In the genomic region with DNA sequence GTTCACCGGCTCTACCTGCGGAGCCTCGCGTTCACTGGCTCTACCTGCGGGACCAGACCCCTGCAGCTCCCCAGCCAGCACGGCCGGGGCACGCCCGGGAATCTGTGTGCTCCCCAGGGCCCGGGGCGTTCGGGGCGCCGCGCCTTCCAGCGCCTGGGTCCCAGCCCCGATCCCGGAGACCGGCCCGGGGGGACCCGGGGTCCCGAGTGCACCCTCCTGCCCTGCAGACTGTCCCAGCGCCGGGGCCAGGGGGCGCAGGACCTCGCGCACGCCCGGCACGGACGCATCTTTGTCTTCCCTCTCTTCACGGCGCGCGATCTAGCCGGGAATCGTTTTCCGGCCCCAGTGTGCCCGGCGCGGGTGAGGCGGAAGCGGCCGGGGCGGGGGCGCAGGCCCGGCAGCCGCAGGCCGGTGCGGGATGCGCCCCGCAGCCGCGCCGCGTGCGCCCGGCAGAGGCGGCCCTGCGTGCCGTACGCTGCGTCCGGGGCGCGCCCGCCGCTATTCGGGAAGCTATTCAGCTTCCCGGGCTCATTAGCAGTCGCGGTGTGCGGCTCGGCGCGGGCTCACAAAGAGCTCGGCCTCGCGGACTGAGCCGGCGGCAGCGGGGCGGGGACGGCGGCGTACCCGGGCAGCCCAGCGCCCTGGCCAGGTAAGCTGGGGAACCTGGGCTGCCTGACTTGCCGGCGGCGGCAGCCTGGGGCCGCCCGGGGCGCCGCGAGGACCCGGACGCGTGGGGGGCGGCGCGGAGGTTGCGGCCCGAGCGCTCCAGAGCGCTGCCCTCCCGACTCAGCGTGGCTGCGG, we compare ENCODE assay signal across 1 cellular context.
TF ChIP-seq lines count a peak whose summit lies in the region.

A gene (plus strand): TSS at position 345 of the 801 bp plus-strand sequence. CDS start 167,911 bp downstream, outside the sequence.

TF ChIP-seq in H1, 55 proteins besides CTCF, POLR2A, EP300 and RAD21:
- TF ChIP-seq RXRA (IDR thresholded peaks at IDR 0.05; ENCODE audit: insufficient read depth, low read depth, low read length): no peak
- no peak for TF ChIP-seq NANOG (IDR thresholded peaks at IDR 0.05; ENCODE audit: insufficient read depth, low read depth, low read length, poor library complexity, severe bottlenecking)
- no peak for TF ChIP-seq BCL11A (IDR thresholded peaks at IDR 0.05; ENCODE audit: low read depth in 2 of 2, low read length in 2 of 2)
- TF ChIP-seq CHD2 (IDR thresholded peaks at IDR 0.05; ENCODE audit: low read length): no peak
- 0 out of 2 replicates have a peak, but pooled peaks have one; percentile 22 for TF ChIP-seq TEAD4 (IDR thresholded peaks at IDR 0.05; ENCODE audit: low read depth, low read length)
- no peak for TF ChIP-seq ZNF274 (IDR thresholded peaks at IDR 0.05; ENCODE audit: borderline replicate concordance, extremely low read depth, low read length)
- no peak for TF ChIP-seq NRF1 (IDR thresholded peaks at IDR 0.05; ENCODE audit: low read depth, low read length)
- TF ChIP-seq, protein P1, sequence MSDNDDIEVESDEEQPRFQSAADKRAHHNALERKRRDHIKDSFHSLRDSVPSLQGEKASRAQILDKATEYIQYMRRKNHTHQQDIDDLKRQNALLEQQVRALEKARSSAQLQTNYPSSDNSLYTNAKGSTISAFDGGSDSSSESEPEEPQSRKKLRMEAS (IDR thresholded peaks at IDR 0.05): peak; percentile 63
- TF ChIP-seq, protein P2, sequence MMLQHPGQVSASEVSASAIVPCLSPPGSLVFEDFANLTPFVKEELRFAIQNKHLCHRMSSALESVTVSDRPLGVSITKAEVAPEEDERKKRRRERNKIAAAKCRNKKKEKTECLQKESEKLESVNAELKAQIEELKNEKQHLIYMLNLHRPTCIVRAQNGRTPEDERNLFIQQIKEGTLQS (IDR thresholded peaks at IDR 0.05; ENCODE audit: insufficient read depth, low read depth, low read length): no peak
- peak; percentile 51 for TF ChIP-seq TAF7 (optimal IDR thresholded peaks at IDR 0.05; ENCODE audit: borderline replicate concordance, low read depth, low read length)
- TF ChIP-seq RNF2 (IDR thresholded peaks at IDR 0.05; ENCODE audit: borderline replicate concordance, low read depth, low read length, missing control alignments, poor library complexity, severe bottlenecking): no peak
- TF ChIP-seq SUZ12 (IDR thresholded peaks at IDR 0.05; ENCODE audit: low read length): 0 out of 2 replicates have a peak, but pooled peaks have one; percentile 6
- TF ChIP-seq, protein P3, sequence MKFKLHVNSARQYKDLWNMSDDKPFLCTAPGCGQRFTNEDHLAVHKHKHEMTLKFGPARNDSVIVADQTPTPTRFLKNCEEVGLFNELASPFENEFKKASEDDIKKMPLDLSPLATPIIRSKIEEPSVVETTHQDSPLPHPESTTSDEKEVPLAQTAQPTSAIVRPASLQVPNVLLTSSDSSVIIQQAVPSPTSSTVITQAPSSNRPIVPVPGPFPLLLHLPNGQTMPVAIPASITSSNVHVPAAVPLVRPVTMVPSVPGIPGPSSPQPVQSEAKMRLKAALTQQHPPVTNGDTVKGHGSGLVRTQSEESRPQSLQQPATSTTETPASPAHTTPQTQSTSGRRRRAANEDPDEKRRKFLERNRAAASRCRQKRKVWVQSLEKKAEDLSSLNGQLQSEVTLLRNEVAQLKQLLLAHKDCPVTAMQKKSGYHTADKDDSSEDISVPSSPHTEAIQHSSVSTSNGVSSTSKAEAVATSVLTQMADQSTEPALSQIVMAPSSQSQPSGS (IDR thresholded peaks at IDR 0.05; ENCODE audit: low read length): no peak
- no peak for TF ChIP-seq CHD1 (IDR thresholded peaks at IDR 0.05; ENCODE audit: low read depth, low read length)
- peak; percentile 63 for TF ChIP-seq GABPA (IDR thresholded peaks at IDR 0.05; ENCODE audit: borderline replicate concordance, insufficient read depth, low read length)
- no peak for TF ChIP-seq SIRT6 (IDR thresholded peaks at IDR 0.05; ENCODE audit: low read length)
- TF ChIP-seq RFX5 (IDR thresholded peaks at IDR 0.05; ENCODE audit: borderline replicate concordance, low read depth, low read length): no peak
- no peak for TF ChIP-seq BRCA1 (IDR thresholded peaks at IDR 0.05; ENCODE audit: low read depth, low read length)
- no peak for TF ChIP-seq SP4 (IDR thresholded peaks at IDR 0.05; ENCODE audit: low read length)
- no peak for TF ChIP-seq KDM5A (IDR thresholded peaks at IDR 0.05; ENCODE audit: low read length)
- no peak for TF ChIP-seq CBX5 (IDR thresholded peaks at IDR 0.05; ENCODE audit: low read depth, low read length)
- TF ChIP-seq EZH2 (IDR thresholded peaks at IDR 0.05; ENCODE audit: low read depth, low read length, severe bottlenecking): no peak
- no peak for TF ChIP-seq SP1 (IDR thresholded peaks at IDR 0.05; ENCODE audit: low read depth, low read length)
- 0 out of 2 replicates have a peak, but pooled peaks have one; percentile 43 for TF ChIP-seq POLR2AphosphoS5 (IDR thresholded peaks at IDR 0.05; ENCODE audit: low read depth, low read length)
- peak; percentile 39; the same call in 1 of the 2 replicates for TF ChIP-seq TAF1 (IDR thresholded peaks at IDR 0.05; ENCODE audit: low read depth, low read length)
- TF ChIP-seq ASH2L (IDR thresholded peaks at IDR 0.05; ENCODE audit: low read length): no peak
- no peak for TF ChIP-seq SIX5 (IDR thresholded peaks at IDR 0.05; ENCODE audit: low read depth, low read length)
- no peak for TF ChIP-seq HDAC6 (IDR thresholded peaks at IDR 0.05; ENCODE audit: low read depth, low read length)
- TF ChIP-seq, protein P4, sequence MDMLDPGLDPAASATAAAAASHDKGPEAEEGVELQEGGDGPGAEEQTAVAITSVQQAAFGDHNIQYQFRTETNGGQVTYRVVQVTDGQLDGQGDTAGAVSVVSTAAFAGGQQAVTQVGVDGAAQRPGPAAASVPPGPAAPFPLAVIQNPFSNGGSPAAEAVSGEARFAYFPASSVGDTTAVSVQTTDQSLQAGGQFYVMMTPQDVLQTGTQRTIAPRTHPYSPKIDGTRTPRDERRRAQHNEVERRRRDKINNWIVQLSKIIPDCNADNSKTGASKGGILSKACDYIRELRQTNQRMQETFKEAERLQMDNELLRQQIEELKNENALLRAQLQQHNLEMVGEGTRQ (IDR thresholded peaks at IDR 0.05; ENCODE audit: low read length): no peak
- TF ChIP-seq EGR1 (IDR thresholded peaks at IDR 0.05; ENCODE audit: borderline replicate concordance, low read depth, low read length): no peak
- TF ChIP-seq, protein P5, sequence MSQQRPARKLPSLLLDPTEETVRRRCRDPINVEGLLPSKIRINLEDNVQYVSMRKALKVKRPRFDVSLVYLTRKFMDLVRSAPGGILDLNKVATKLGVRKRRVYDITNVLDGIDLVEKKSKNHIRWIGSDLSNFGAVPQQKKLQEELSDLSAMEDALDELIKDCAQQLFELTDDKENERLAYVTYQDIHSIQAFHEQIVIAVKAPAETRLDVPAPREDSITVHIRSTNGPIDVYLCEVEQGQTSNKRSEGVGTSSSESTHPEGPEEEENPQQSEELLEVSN (IDR thresholded peaks at IDR 0.05): no peak; the same call in 1 of the 2 replicates
- TF ChIP-seq KDM4A (IDR thresholded peaks at IDR 0.05; ENCODE audit: low read depth, low read length, severe bottlenecking): peak; percentile 80
- TF ChIP-seq TBP (IDR thresholded peaks at IDR 0.05; ENCODE audit: low read depth, low read length): peak; percentile 15; the same call in 1 of the 2 replicates
- TF ChIP-seq CTBP2 (IDR thresholded peaks at IDR 0.05; ENCODE audit: borderline replicate concordance, insufficient read depth, insufficient read length, low read length): no peak
- TF ChIP-seq TCF12 (IDR thresholded peaks at IDR 0.05; ENCODE audit: low read depth, low read length): no peak
- no peak for TF ChIP-seq SP2 (IDR thresholded peaks at IDR 0.05; ENCODE audit: low read length)
- TF ChIP-seq SRF (IDR thresholded peaks at IDR 0.05; ENCODE audit: low read depth, low read length): no peak
- no peak for TF ChIP-seq CREB1 (IDR thresholded peaks at IDR 0.05)
- TF ChIP-seq SAP30 (IDR thresholded peaks at IDR 0.05; ENCODE audit: insufficient read depth, insufficient replicate concordance, low read length): no peak
- no peak for TF ChIP-seq KDM1A (IDR thresholded peaks at IDR 0.05; ENCODE audit: borderline replicate concordance, low read length)
- no peak for TF ChIP-seq CEBPB (IDR thresholded peaks at IDR 0.05; ENCODE audit: low read depth, low read length)
- no peak for TF ChIP-seq FOSL1 (IDR thresholded peaks at IDR 0.05; ENCODE audit: insufficient read depth, low read depth, low read length)
- TF ChIP-seq RBBP5 (IDR thresholded peaks at IDR 0.05; ENCODE audit: borderline replicate concordance, low read depth, low read length): no peak
- no peak for TF ChIP-seq JUND (IDR thresholded peaks at IDR 0.05; ENCODE audit: low read length)
- TF ChIP-seq JUN (IDR thresholded peaks at IDR 0.05; ENCODE audit: low read depth, low read length): no peak
- no peak for TF ChIP-seq CBX8 (IDR thresholded peaks at IDR 0.05; ENCODE audit: borderline replicate concordance, low read depth, low read length)
- TF ChIP-seq BACH1 (IDR thresholded peaks at IDR 0.05; ENCODE audit: low read length): no peak
- no peak for TF ChIP-seq YY1 (IDR thresholded peaks at IDR 0.05; ENCODE audit: low read depth, low read length)
- no peak for TF ChIP-seq POU5F1 (IDR thresholded peaks at IDR 0.05; ENCODE audit: low read depth, low read length)
- no peak for TF ChIP-seq SIN3A (conservative IDR thresholded peaks at IDR 0.05 in 1 of 2, IDR thresholded peaks at IDR 0.05 in 1 of 2; ENCODE audit: low read depth in 1 of 2, low read length in 2 of 2)
- TF ChIP-seq PHF8 (conservative IDR thresholded peaks at IDR 0.05; ENCODE audit: low read depth, low read length): peak; percentile 50; the same call in 1 of the 2 replicates
- TF ChIP-seq GTF2F1 (IDR thresholded peaks at IDR 0.05; ENCODE audit: borderline replicate concordance, low read depth, low read length): no peak
- TF ChIP-seq MAFK (IDR thresholded peaks at IDR 0.05; ENCODE audit: low read depth, low read length): no peak
- TF ChIP-seq HDAC2 (IDR thresholded peaks at IDR 0.05; ENCODE audit: borderline replicate concordance in 1 of 2, low read depth in 2 of 2, low read length in 2 of 2): no peak
- TF ChIP-seq, protein P6, sequence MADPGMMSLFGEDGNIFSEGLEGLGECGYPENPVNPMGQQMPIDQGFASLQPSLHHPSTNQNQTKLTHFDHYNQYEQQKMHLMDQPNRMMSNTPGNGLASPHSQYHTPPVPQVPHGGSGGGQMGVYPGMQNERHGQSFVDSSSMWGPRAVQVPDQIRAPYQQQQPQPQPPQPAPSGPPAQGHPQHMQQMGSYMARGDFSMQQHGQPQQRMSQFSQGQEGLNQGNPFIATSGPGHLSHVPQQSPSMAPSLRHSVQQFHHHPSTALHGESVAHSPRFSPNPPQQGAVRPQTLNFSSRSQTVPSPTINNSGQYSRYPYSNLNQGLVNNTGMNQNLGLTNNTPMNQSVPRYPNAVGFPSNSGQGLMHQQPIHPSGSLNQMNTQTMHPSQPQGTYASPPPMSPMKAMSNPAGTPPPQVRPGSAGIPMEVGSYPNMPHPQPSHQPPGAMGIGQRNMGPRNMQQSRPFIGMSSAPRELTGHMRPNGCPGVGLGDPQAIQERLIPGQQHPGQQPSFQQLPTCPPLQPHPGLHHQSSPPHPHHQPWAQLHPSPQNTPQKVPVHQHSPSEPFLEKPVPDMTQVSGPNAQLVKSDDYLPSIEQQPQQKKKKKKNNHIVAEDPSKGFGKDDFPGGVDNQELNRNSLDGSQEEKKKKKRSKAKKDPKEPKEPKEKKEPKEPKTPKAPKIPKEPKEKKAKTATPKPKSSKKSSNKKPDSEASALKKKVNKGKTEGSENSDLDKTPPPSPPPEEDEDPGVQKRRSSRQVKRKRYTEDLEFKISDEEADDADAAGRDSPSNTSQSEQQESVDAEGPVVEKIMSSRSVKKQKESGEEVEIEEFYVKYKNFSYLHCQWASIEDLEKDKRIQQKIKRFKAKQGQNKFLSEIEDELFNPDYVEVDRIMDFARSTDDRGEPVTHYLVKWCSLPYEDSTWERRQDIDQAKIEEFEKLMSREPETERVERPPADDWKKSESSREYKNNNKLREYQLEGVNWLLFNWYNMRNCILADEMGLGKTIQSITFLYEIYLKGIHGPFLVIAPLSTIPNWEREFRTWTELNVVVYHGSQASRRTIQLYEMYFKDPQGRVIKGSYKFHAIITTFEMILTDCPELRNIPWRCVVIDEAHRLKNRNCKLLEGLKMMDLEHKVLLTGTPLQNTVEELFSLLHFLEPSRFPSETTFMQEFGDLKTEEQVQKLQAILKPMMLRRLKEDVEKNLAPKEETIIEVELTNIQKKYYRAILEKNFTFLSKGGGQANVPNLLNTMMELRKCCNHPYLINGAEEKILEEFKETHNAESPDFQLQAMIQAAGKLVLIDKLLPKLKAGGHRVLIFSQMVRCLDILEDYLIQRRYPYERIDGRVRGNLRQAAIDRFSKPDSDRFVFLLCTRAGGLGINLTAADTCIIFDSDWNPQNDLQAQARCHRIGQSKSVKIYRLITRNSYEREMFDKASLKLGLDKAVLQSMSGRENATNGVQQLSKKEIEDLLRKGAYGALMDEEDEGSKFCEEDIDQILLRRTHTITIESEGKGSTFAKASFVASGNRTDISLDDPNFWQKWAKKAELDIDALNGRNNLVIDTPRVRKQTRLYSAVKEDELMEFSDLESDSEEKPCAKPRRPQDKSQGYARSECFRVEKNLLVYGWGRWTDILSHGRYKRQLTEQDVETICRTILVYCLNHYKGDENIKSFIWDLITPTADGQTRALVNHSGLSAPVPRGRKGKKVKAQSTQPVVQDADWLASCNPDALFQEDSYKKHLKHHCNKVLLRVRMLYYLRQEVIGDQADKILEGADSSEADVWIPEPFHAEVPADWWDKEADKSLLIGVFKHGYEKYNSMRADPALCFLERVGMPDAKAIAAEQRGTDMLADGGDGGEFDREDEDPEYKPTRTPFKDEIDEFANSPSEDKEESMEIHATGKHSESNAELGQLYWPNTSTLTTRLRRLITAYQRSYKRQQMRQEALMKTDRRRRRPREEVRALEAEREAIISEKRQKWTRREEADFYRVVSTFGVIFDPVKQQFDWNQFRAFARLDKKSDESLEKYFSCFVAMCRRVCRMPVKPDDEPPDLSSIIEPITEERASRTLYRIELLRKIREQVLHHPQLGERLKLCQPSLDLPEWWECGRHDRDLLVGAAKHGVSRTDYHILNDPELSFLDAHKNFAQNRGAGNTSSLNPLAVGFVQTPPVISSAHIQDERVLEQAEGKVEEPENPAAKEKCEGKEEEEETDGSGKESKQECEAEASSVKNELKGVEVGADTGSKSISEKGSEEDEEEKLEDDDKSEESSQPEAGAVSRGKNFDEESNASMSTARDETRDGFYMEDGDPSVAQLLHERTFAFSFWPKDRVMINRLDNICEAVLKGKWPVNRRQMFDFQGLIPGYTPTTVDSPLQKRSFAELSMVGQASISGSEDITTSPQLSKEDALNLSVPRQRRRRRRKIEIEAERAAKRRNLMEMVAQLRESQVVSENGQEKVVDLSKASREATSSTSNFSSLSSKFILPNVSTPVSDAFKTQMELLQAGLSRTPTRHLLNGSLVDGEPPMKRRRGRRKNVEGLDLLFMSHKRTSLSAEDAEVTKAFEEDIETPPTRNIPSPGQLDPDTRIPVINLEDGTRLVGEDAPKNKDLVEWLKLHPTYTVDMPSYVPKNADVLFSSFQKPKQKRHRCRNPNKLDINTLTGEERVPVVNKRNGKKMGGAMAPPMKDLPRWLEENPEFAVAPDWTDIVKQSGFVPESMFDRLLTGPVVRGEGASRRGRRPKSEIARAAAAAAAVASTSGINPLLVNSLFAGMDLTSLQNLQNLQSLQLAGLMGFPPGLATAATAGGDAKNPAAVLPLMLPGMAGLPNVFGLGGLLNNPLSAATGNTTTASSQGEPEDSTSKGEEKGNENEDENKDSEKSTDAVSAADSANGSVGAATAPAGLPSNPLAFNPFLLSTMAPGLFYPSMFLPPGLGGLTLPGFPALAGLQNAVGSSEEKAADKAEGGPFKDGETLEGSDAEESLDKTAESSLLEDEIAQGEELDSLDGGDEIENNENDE (IDR thresholded peaks at IDR 0.05; ENCODE audit: insufficient replicate concordance, low read length): no peak
